Comparison of ENCODE assay signal across 1 cellular context in genomic region chr16:21684199-21684598, GRCh38.
A peak's percentile ranks its signal among the peaks of the same experiment; 100 is the strongest.
TF ChIP-seq lines count a peak whose summit lies in the region.

No MANE protein-coding gene starts in this region.

TF ChIP-seq in K562, 482 proteins besides CTCF, POLR2A, EP300 and RAD21 (continued from another document):
- TF ChIP-seq BDP1 (IDR thresholded peaks at IDR 0.05; ENCODE audit: insufficient read depth, insufficient read length) (no peak), NFIC (IDR thresholded peaks at IDR 0.05) (peak; percentile 62), KHSRP (IDR thresholded peaks at IDR 0.05) (no peak), CTBP1 (IDR thresholded peaks at IDR 0.05; ENCODE audit: borderline replicate concordance) (no peak), KLF13 (tag; IDR thresholded peaks at IDR 0.05; ENCODE audit: borderline replicate concordance, low read depth) (no peak), PTTG1 (tag; IDR thresholded peaks at IDR 0.05; ENCODE audit: low read depth) (no peak), CTCFL (IDR thresholded peaks at IDR 0.05; ENCODE audit: borderline replicate concordance, insufficient read depth, low read depth, low read length, poor library complexity, severe bottlenecking) (peak; percentile 66), ZNF311 (CRISPR knock-in tag; IDR thresholded peaks at IDR 0.05) (no peak)
